ENCODE assay signal across 35 cellular contexts in genomic region chrY:8034673-8035072, GRCh38.
"Had no signal": no experiment of that assay in that cellular context is flagged by ENCODE, and none has a peak within 500 bp of the region (broad histone marks: within the 10 kb centered on the region; RNA-seq: fewer than 3 reads in every experiment).

No MANE protein-coding gene starts in this region.

- DNase-seq: Karpas-422, Kasumi-1, KG1, MG63, MM.1S, MV-4-11, NCI-H1048, NCI-H1092, NCI-H1092 treated with DMSO at 0.1 percent for 48 hours, NCI-H1105, NCI-H1105 treated with DMSO at 0.1 percent for 48 hours, NCI-H1417, NCI-H1417 treated with DMSO at 0.1 percent for 48 hours, NCI-H1436, NCI-H1436 treated with DMSO at 0.1 percent for 48 hours, NCI-H146, NCI-H1694, NCI-H1694 treated with DMSO at 0.1 percent for 48 hours, NCI-H187, NCI-H187 treated with DMSO at 0.1 percent for 48 hours, NCI-H1930, NCI-H2029, NCI-H2029 treated with DMSO at 0.1 percent for 48 hours, NCI-H2081, NCI-H2081 treated with DMSO at 0.1 percent for 48 hours, NCI-H2107, NCI-H2171, NCI-H2171 treated with DMSO at 0.1 percent for 48 hours, NCI-H2227 treated with DMSO at 0.1 percent for 48 hours, NCI-H226, NCI-H345, NCI-H446, NCI-H446 treated with DMSO at 0.1 percent for 48 hours, NCI-H510A had no signal

- H3K27ac ChIP-seq: KMS-11 had no signal

- H3K36me3 ChIP-seq: MG63 had no signal

- H3K9me3 ChIP-seq: MG63 had no signal

- H3K4me3 ChIP-seq: MG63 had no signal

- H3K27me3 ChIP-seq: MG63 had no signal
